In genomic region chr18:53478155-53478554, GRCh38 we compare ENCODE assay signal across 26 cellular contexts.
"Had no signal": no experiment of that assay in that cellular context is flagged by ENCODE, and none has a peak within 500 bp of the region (broad histone marks: within the 10 kb centered on the region; RNA-seq: fewer than 3 reads in every experiment).

No MANE protein-coding gene starts in this region.

- H3K4me3 ChIP-seq: colonic mucosa, esophagus squamous epithelium, gastrocnemius medialis, heart right ventricle, left lung, lower lobe of right lung had no signal

- H3K27me3 Mint-ChIP-seq: dendritic cell treated with granulocyte-macrophage colony-stimulating factor and Interleukin-4, amounts not matched to agents 40 ng/mL and 50 ng/mL, for 4 days; effector memory CD8-positive, alpha-beta T cell had no signal

- H3K4me3 Mint-ChIP-seq: dendritic cell treated with granulocyte-macrophage colony-stimulating factor and Interleukin-4, amounts not matched to agents 40 ng/mL and 50 ng/mL, for 4 days; effector memory CD8-positive, alpha-beta T cell; endodermal cell had no signal

- H3K36me3 ChIP-seq: colonic mucosa, esophagus squamous epithelium, gastrocnemius medialis, heart right ventricle, left lung, lower lobe of right lung had no signal

- DNase-seq: colonic mucosa; cortex of kidney; effector CD8-positive, alpha-beta T cell; effector memory CD8-positive, alpha-beta T cell; endodermal cell; erythroblast; esophagus squamous epithelium; foreskin fibroblast; foreskin melanocyte; gastrocnemius medialis; glutamatergic neuron; head of caudate nucleus; heart right ventricle; hippocampal formation; left cardiac atrium; left lung; left ventricle myocardium superior; lower lobe of right lung; mesenchymal stem cell; midbrain had no signal

- H3K27ac Mint-ChIP-seq: dendritic cell treated with granulocyte-macrophage colony-stimulating factor and Interleukin-4, amounts not matched to agents 40 ng/mL and 50 ng/mL, for 4 days; effector memory CD8-positive, alpha-beta T cell; endodermal cell had no signal

- ATAC-seq: effector memory CD8-positive, alpha-beta T cell; esophagus mucosa; gastrocnemius medialis; heart right ventricle; left cardiac atrium; left lung; left ventricle myocardium superior; lower lobe of right lung had no signal

- H3K9me3 ChIP-seq: colonic mucosa, gastrocnemius medialis, lower lobe of right lung had no signal

- H3K27ac ChIP-seq: colonic mucosa, epithelial cell of prostate, esophagus squamous epithelium, gastrocnemius medialis, heart right ventricle, left lung, lower lobe of right lung had no signal

- FAIRE-seq: endometrium, islet of Langerhans, keratinocyte had no signal

- H3K4me1 ChIP-seq: colonic mucosa, esophagus squamous epithelium, gastrocnemius medialis, heart right ventricle, left lung, lower lobe of right lung had no signal

- H3K27me3 ChIP-seq: colonic mucosa, esophagus squamous epithelium, gastrocnemius medialis, heart right ventricle, left lung had no signal
